9 cellular contexts compared by ENCODE assay signal in the genomic region with DNA sequence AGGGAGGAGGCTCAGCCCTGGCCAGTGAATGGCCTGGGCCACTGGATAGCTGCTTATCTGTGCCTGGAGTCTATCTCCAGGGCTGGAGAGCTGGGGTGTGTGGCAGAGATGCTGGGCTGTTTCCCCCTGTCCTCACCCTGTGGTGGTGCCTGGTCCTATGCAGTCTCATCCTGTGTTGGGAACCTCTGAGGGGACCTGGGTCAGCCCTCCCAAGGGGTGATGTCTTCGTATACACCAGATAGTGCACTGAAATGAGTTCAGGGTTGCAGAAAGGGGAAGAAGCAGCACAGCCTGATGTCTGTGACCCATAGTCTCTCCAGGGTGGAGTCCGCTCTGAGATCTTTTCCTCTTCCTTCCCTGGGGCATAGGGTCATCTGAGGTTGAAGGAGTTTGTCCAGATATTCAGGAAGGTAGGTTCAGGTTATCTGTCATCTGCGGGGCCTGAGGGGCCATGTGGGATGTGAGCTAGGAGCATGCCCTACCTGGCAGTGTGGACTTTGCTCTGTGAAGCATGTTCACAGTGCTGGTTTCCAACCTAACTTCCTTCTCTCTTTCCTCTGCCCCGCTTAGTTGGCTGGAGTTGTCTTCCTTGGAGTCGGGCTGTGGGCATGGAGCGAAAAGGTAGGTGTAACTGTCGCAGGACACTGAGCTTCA. TPM values are rescaled to one million over a fixed set of nuclear protein-coding genes. Genes with fewer than 3 reads are reported as not detected.
DNase-seq lines count a peak whose midpoint lies in the region; ATAC-seq lines count a peak whose summit lies in the region.
"Had no signal": no experiment of that assay in that cellular context is flagged by ENCODE, and none has a peak within 500 bp of the region (broad histone marks: within the 10 kb centered on the region; RNA-seq: fewer than 3 reads in every experiment).

No MANE protein-coding gene starts in this region.

- H3K36me3 Mint-ChIP-seq in stimulated activated naive CD8-positive, alpha-beta T cell treated with anti-CD3 and anti-CD28 coated beads, Interleukin-15, Interleukin-2, amounts not matched to agents 100 ng/mL and 50 ng/mL, for 24 hours (ENCODE audit: low read depth): peaks cover 16% of the 10 kb centered on the region

- H3K9me3 ChIP-seq in mesenchymal stem cell (ENCODE audit: control insufficient read depth, low read length): no peaks in the 10 kb centered on the region
- H3K9me3 ChIP-seq in aorta (ENCODE audit: control insufficient read depth, low read length): no peaks in the 10 kb centered on the region

- H3K4me3 Mint-ChIP-seq in stimulated activated naive CD8-positive, alpha-beta T cell treated with anti-CD3 and anti-CD28 coated beads, Interleukin-15, Interleukin-2, amounts not matched to agents 100 ng/mL and 50 ng/mL, for 24 hours: peak overlapping the region; percentile 25

- no peak for DNase-seq in stimulated activated naive CD8-positive, alpha-beta T cell treated with anti-CD3 and anti-CD28 coated beads, Interleukin-15, Interleukin-2, amounts not matched to agents 100 U/mL and 50 U/mL, for 24 hours
- DNase-seq in mesenchymal stem cell (no peak), aorta (peak in 1 of 2 donors; percentile 66), NCI-H187 treated with DMSO at 0.1 percent for 48 hours (lab: John Stamatoyannopoulos, UW) (no peak), NCI-H1048 (lab: John Stamatoyannopoulos, UW) (no peak)
- no peak for DNase-seq in activated CD4-positive, alpha-beta T cell treated with anti-CD3 and anti-CD28 coated beads, Interleukin-2, amount 50 U/mL, for 48 hours
- DNase-seq: NCI-H1105 had no signal

- H3K4me3 ChIP-seq in mesenchymal stem cell (ENCODE audit: insufficient read depth in 1 of 2, low read depth in 1 of 2, low read length in 2 of 2) (no peak overlapping the region), aorta (ENCODE audit: low read length in 2 of 2) (no peak overlapping the region)

- H3K14ac ChIP-seq in mesenchymal stem cell (ENCODE audit: low read length in 2 of 2): peak overlapping the region in 1 of 2 experiments; percentile 19

- peak overlapping the region; percentile 95 for H3K27ac Mint-ChIP-seq in stimulated activated naive CD8-positive, alpha-beta T cell treated with anti-CD3 and anti-CD28 coated beads, Interleukin-15, Interleukin-2, amounts not matched to agents 100 ng/mL and 50 ng/mL, for 24 hours

- H4K91ac ChIP-seq in mesenchymal stem cell (ENCODE audit: low read length): peak overlapping the region; percentile 76

- peak overlapping the region in 1 of 2 experiments; percentile 33 for H3K4ac ChIP-seq in mesenchymal stem cell (ENCODE audit: low read depth in 1 of 2, low read length in 2 of 2)

- WGBS in mesenchymal stem cell: 89% methylated on average over 6 of the region's 7 CpGs
- WGBS in aorta, 2 donors: 86 to 88% methylated on average over 7 of the region's 7 CpGs

- no peak overlapping the region for H2BK120ac ChIP-seq in mesenchymal stem cell (ENCODE audit: low read depth, low read length)

- H3K4me1 ChIP-seq in mesenchymal stem cell (ENCODE audit: control insufficient read depth, insufficient read depth, low read depth, low read length) (peaks cover 76% of the 10 kb centered on the region), aorta (ENCODE audit: control insufficient read depth in 1 of 2, insufficient read depth in 2 of 2, low read length in 2 of 2) (no peaks in the 10 kb centered on the region)

- no peaks in the 10 kb centered on the region for H3K9me3 Mint-ChIP-seq in stimulated activated naive CD8-positive, alpha-beta T cell treated with anti-CD3 and anti-CD28 coated beads, Interleukin-15, Interleukin-2, amounts not matched to agents 100 ng/mL and 50 ng/mL, for 24 hours

- H3K9ac ChIP-seq in mesenchymal stem cell (ENCODE audit: low read length): peak overlapping the region; percentile 2

- H3K36me3 ChIP-seq in mesenchymal stem cell (ENCODE audit: control insufficient read depth in 1 of 2, insufficient read depth in 2 of 2, low read depth in 1 of 2, low read length in 2 of 2) (peaks cover 21 to 40% of the 10 kb centered on the region in 2 experiments), aorta (ENCODE audit: control insufficient read depth in 1 of 2, insufficient read depth in 2 of 2, low read length in 1 of 2) (no peaks in the 10 kb centered on the region)

- no peak overlapping the region for H3K4me2 ChIP-seq in mesenchymal stem cell (ENCODE audit: low read length, poor library complexity, severe bottlenecking)

- H3K23ac ChIP-seq in mesenchymal stem cell (ENCODE audit: low read length in 2 of 2): no peak overlapping the region

- H3K27ac ChIP-seq in cingulate gyrus (ENCODE audit: low read depth, low read length): peak overlapping the region; percentile 73
- H3K27ac ChIP-seq in mesenchymal stem cell (ENCODE audit: low read length, poor library complexity, severe bottlenecking): peak overlapping the region; percentile 99
- no peak overlapping the region for H3K27ac ChIP-seq in aorta (ENCODE audit: low read depth in 1 of 2, low read length in 2 of 2)

- H2BK5ac ChIP-seq in mesenchymal stem cell (ENCODE audit: low read depth, low read length, poor library complexity, severe bottlenecking): no peak overlapping the region

- H4K8ac ChIP-seq in mesenchymal stem cell (ENCODE audit: low read length): no peak overlapping the region

- H3K4me1 Mint-ChIP-seq in stimulated activated naive CD8-positive, alpha-beta T cell treated with anti-CD3 and anti-CD28 coated beads, Interleukin-15, Interleukin-2, amounts not matched to agents 100 ng/mL and 50 ng/mL, for 24 hours (ENCODE audit: low read depth): peaks cover 65% of the 10 kb centered on the region

- H2AK5ac ChIP-seq in mesenchymal stem cell (ENCODE audit: low read length, severe bottlenecking): peak overlapping the region; percentile 93

- ATAC-seq in stimulated activated naive CD8-positive, alpha-beta T cell treated with anti-CD3 and anti-CD28 coated beads, Interleukin-15, Interleukin-2, amounts not matched to agents 100 U/mL and 50 U/mL, for 24 hours: no peak
- peak; percentile 39 for ATAC-seq in aorta (ENCODE audit: low FRiP score)

- no peak overlapping the region for H2BK15ac ChIP-seq in mesenchymal stem cell (ENCODE audit: low read depth, poor library complexity, severe bottlenecking)

- intact Hi-C loops in aorta (cut with DNase I): no loop called here

- no peaks in the 10 kb centered on the region for H3K27me3 Mint-ChIP-seq in stimulated activated naive CD8-positive, alpha-beta T cell treated with anti-CD3 and anti-CD28 coated beads, Interleukin-15, Interleukin-2, amounts not matched to agents 100 ng/mL and 50 ng/mL, for 24 hours

- H3K27me3 ChIP-seq in mesenchymal stem cell (ENCODE audit: control insufficient read depth in 1 of 2, insufficient read depth in 1 of 2, low read length in 2 of 2) (no peaks in the 10 kb centered on the region), aorta (ENCODE audit: control insufficient read depth in 1 of 2, insufficient read depth in 2 of 2, low read length in 1 of 2) (no peaks in the 10 kb centered on the region)

- peak overlapping the region; percentile 15 to 53 for H2BK12ac ChIP-seq in mesenchymal stem cell (ENCODE audit: low read length in 2 of 2)

- H3K79me1 ChIP-seq in mesenchymal stem cell (replicated peaks; ENCODE audit: low read length, poor library complexity, severe bottlenecking): no peaks in the 10 kb centered on the region

- peak overlapping the region; percentile 29 to 89 for H3K18ac ChIP-seq in mesenchymal stem cell (ENCODE audit: low read depth in 1 of 2, low read length in 2 of 2)

- no peak overlapping the region for H2AFZ ChIP-seq in mesenchymal stem cell (ENCODE audit: low read depth, low read length)

RNA-seq across cellular contexts. Expression of gene SH2D4B, which starts 33.4 kb away (rescaled TPM):
- polyA plus RNA-seq in mesenchymal stem cell (2013, experiment 1 of 2): not detected
- 0.01 TPM for polyA plus RNA-seq in mesenchymal stem cell (2013, experiment 2 of 2)
- total RNA-seq in aorta: under 1 TPM; 0.27 to 0.52 TPM
- polyA plus RNA-seq in aorta: not detected

RNA-seq across cellular contexts. Expression of gene TSPAN14, which starts 50.2 kb away (rescaled TPM):
- polyA plus RNA-seq in mesenchymal stem cell (2013, experiment 1 of 2): 42.9 TPM
- polyA plus RNA-seq in mesenchymal stem cell (2013, experiment 2 of 2): 44.5 TPM
- 10 to 100 TPM; 59.5 to 61.5 TPM for total RNA-seq in aorta
- 10 to 100 TPM; 12.3 to 13.8 TPM for polyA plus RNA-seq in aorta

Comparison
In these comparisons a context has a peak if more than half of its experiments do, and no peak if none do; other contexts are left out.
1. H3K27ac ChIP-seq: peak in cingulate gyrus (single experiment) and mesenchymal stem cell (single experiment); none in aorta (0 of 2).